9 cellular contexts compared by ENCODE assay signal in genomic region chr1:203322480-203323179, GRCh38. TPM values are rescaled to one million over a fixed set of nuclear protein-coding genes. Genes with fewer than 3 reads are reported as not detected.
DNase-seq lines count a peak whose midpoint lies in the region; ATAC-seq, FAIRE-seq and TF ChIP-seq lines count a peak whose summit lies in the region.
"Had no signal": no experiment of that assay in that cellular context is flagged by ENCODE, and none has a peak within 500 bp of the region (broad histone marks: within the 10 kb centered on the region; RNA-seq: fewer than 3 reads in every experiment).

No MANE protein-coding gene starts in this region.

- DNase-seq in CD1c-positive myeloid dendritic cell (ENCODE audit: extremely low spot score) (peak; percentile 39), NCI-H146 treated with DMSO at 0.1 percent for 48 hours (lab: John Stamatoyannopoulos, UW; ENCODE audit: unreplicated experiment) (peak; percentile 23), dorsolateral prefrontal cortex (no peak), frontal cortex (ENCODE audit: low spot score in 2 of 2) (no peak)

- H3K4me3 Mint-ChIP-seq in nephron, result no peak overlapping the region

- intact Hi-C loops in dorsolateral prefrontal cortex (cut with DNase I), result no loop called here

- no peaks in the 10 kb centered on the region for H3K36me3 Mint-ChIP-seq in nephron (ENCODE audit: low read depth)

- H3K9me3 Mint-ChIP-seq in nephron, result no peaks in the 10 kb centered on the region

- no peak for ATAC-seq in GM19395 (IDR thresholded peaks at IDR 0.05; ENCODE audit: unreplicated experiment)
- no peak for ATAC-seq in HG03196 (IDR thresholded peaks at IDR 0.05; ENCODE audit: unreplicated experiment)
- no peak for ATAC-seq in HG02840 (IDR thresholded peaks at IDR 0.05; ENCODE audit: low FRiP score, unreplicated experiment)

- H3K4me1 Mint-ChIP-seq in nephron, result peaks cover 87% of the 10 kb centered on the region

- H3K27me3 Mint-ChIP-seq in nephron (ENCODE audit: low read depth), result peaks cover 4% of the 10 kb centered on the region

- H3K27me3 ChIP-seq in dorsolateral prefrontal cortex, result no peaks in the 10 kb centered on the region

- peak overlapping the region in 53 of 59 donors; percentile 3 to 100 (median 93) for H3K27ac ChIP-seq in dorsolateral prefrontal cortex

- FAIRE-seq in frontal cortex (lab: Jason Lieb, UNC), result no peak

- TF ChIP-seq CTCF in dorsolateral prefrontal cortex (IDR thresholded peaks at IDR 0.05 in 54 of 56, conservative IDR thresholded peaks at IDR 0.05 in 2 of 56; ENCODE audit: low read depth in 1 of 56, partially characterized antibody in 56 of 56), result peak in 1 of 56 donors; percentile 6
- no peak for TF ChIP-seq CTCF in nephron (IDR thresholded peaks at IDR 0.05; ENCODE audit: unreplicated experiment in 3 of 3)

- no peak overlapping the region for H3K4me3 ChIP-seq in dorsolateral prefrontal cortex

- peak overlapping the region; percentile 97 to 98 (median 97) for H3K27ac Mint-ChIP-seq in nephron

RNA-seq across cellular contexts. Expression of gene BTG2, which starts 17.3 kb away (rescaled TPM):
- 100 to 1,000 TPM in 3 of 120 experiments, 10 to 100 TPM in 117; 21.2 to 122 (median 33.4) TPM for total RNA-seq in dorsolateral prefrontal cortex
- total RNA-seq in frontal cortex, result 5.3 TPM

RNA-seq across cellular contexts. Expression of gene FMOD, which starts 28.3 kb away (rescaled TPM):
- total RNA-seq in dorsolateral prefrontal cortex (10 to 100 TPM in 7 of 120 experiments, 1 to 10 TPM in 108, under 1 TPM in 5; 0.38 to 15.4 (median 2.9) TPM), frontal cortex (1.6 TPM)
- total RNA-seq: M059J had no signal

Comparison
In these comparisons a context has a peak if more than half of its experiments do, and no peak if none do; other contexts are left out.
1. DNase-seq: peak in CD1c-positive myeloid dendritic cell (single experiment) and NCI-H146 treated with DMSO at 0.1 percent for 48 hours (single experiment); none in dorsolateral prefrontal cortex (0 of 10) and frontal cortex (0 of 2).